In the genomic region with DNA sequence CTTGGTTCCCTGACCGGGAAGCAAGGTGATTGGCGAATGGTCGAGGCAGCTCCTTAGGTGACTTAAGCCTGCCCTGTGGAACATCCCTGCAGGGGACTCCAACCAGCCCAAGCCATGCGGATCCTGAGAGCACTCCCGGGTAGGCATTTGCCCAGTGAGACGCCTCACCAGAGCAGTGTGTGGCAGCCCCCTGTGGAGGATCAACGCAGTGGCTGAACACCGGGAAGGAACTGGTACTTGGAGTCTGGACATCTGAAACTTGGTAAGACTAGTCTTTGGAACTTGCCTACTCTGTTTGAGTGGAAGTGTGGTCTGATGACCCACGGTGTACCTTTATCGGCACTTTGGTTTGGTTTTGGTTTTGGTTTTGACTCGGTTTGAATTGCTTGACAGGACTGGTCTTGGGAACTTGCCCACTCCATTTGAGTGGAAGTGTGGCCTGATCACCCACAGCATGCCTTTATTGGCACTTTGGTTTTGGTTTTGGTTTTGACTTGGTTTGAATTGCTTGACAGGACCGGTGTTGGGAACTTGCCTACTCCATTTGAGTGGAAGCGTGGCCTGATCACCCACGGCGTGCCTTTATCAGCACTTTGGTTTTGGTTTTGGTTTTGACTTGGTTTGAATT, we compare ENCODE assay signal across 9 cellular contexts. TPM values are rescaled to one million over a fixed set of nuclear protein-coding genes. Genes with fewer than 3 reads are reported as not detected.
DNase-seq lines count a peak whose midpoint lies in the region; ATAC-seq, FAIRE-seq and TF ChIP-seq lines count a peak whose summit lies in the region.
"Not testable (repeated sequence)": the region's sequence is repeated elsewhere in the genome, so short reads cannot be mapped to it uniquely, and the experiment has no call there.
"Had no signal": no experiment of that assay in that cellular context is flagged by ENCODE, and none has a peak within 500 bp of the region (broad histone marks: within the 10 kb centered on the region; RNA-seq: fewer than 3 reads in every experiment).

No MANE protein-coding gene starts in this region.

- H3K4me1 ChIP-seq in duodenal mucosa (ENCODE audit: control insufficient read depth in 1 of 2, insufficient read depth in 2 of 2, low read length in 2 of 2); transverse colon: not testable (repeated sequence)

- 56 to 57% methylated on average over 7 to 15 of the region's 15 CpGs for WGBS in transverse colon (ENCODE audit: low coverage in 1 of 2), 2 donors

- peak; percentile 86 for FAIRE-seq in GM12891 (lab: Jason Lieb, UNC)

- TF ChIP-seq CTCF in transverse colon (IDR thresholded peaks at IDR 0.05), result not testable (repeated sequence)

- TF ChIP-seq EP300 in transverse colon (IDR thresholded peaks at IDR 0.05; ENCODE audit: low read depth), result not testable (repeated sequence)

- peak; percentile 58 for ATAC-seq in GM19397 (IDR thresholded peaks at IDR 0.05; ENCODE audit: unreplicated experiment)
- ATAC-seq in HG02588 (IDR thresholded peaks at IDR 0.05; ENCODE audit: unreplicated experiment), result peak; percentile 41
- ATAC-seq in HG03097 (IDR thresholded peaks at IDR 0.05; ENCODE audit: low FRiP score, unreplicated experiment), result peak; percentile 37

- not testable (repeated sequence) for H3K36me3 ChIP-seq in duodenal mucosa (ENCODE audit: control insufficient read depth in 1 of 2, insufficient read depth in 2 of 2, low read length in 2 of 2); transverse colon

- H3K27me3 ChIP-seq in duodenal mucosa (ENCODE audit: control insufficient read depth in 1 of 2, insufficient read depth in 2 of 2, low read length in 2 of 2); transverse colon: not testable (repeated sequence)

- H3K4me3 ChIP-seq in duodenal mucosa (ENCODE audit: low read depth in 1 of 2, low read length in 2 of 2), result peak overlapping the region; percentile 8 to 40
- H3K4me3 ChIP-seq in transverse colon, result not testable (repeated sequence)

- H3K9me3 ChIP-seq in duodenal mucosa (ENCODE audit: control insufficient read depth in 1 of 2, low read length in 2 of 2); transverse colon: not testable (repeated sequence)

- in situ Hi-C loops in transverse colon (cut with MboI; ENCODE audit: low pct_ligation_motif_present in 1 of 4, low pct_unique_long_range_greater_than_20kb in 1 of 4, low sequenced_read_pairs in 3 of 4), result not testable (repeated sequence)

- DNase-seq in GM12891 (ENCODE audit: insufficient read length, low spot score), result not testable (repeated sequence)
- DNase-seq in M059J (ENCODE audit: low read depth) (peak; percentile 11), transverse colon (peak; percentile 10)
- peak; percentile 65 for DNase-seq in activated CD8-positive, alpha-beta memory T cell treated with anti-CD3 and anti-CD28 coated beads for 24 hours

- not testable (repeated sequence) for TF ChIP-seq POLR2A in GM12891 (IDR thresholded peaks at IDR 0.05; ENCODE audit: low read depth, low read length); transverse colon (IDR thresholded peaks at IDR 0.05)

- intact Hi-C loops in transverse colon (cut with DNase I; ENCODE audit: low total_unique reads), result not testable (repeated sequence)

- H3K27ac ChIP-seq in duodenal mucosa (ENCODE audit: low read depth, low read length), result not testable (repeated sequence)
- H3K27ac ChIP-seq in transverse colon, result peak overlapping the region in 1 of 4 donors; percentile 14

- not testable (repeated sequence) for H3K9ac ChIP-seq in duodenal mucosa (ENCODE audit: low read depth in 1 of 2, low read length in 2 of 2)

TF ChIP-seq in GM12891, 5 proteins besides CTCF, POLR2A, EP300 and RAD21:
- 0 out of 2 replicates have a peak, but pooled peaks have one; percentile 4 for TF ChIP-seq SPI1 (IDR thresholded peaks at IDR 0.05; ENCODE audit: low read depth, low read length)

RNA-seq across cellular contexts. Expression of a gene that starts 38.0 kb away (rescaled TPM):
- polyA plus RNA-seq in GM12891 (2012; ENCODE audit: low read depth, missing spikeins), result not detected
- total RNA-seq in M059J (2014; rRNA removed; shearing (Covaris generic)), result 2.8 and 4.2 TPM in 2 replicates
- total RNA-seq in transverse colon, result 1 to 10 TPM in 2 of 4 donors, not detected in 2; 4.0 to 4.4 TPM
- total RNA-seq: HepG2 had no signal
- polyA plus RNA-seq: HepG2 had no signal
